Comparison of ENCODE assay signal across 21 cellular contexts in the genomic region with DNA sequence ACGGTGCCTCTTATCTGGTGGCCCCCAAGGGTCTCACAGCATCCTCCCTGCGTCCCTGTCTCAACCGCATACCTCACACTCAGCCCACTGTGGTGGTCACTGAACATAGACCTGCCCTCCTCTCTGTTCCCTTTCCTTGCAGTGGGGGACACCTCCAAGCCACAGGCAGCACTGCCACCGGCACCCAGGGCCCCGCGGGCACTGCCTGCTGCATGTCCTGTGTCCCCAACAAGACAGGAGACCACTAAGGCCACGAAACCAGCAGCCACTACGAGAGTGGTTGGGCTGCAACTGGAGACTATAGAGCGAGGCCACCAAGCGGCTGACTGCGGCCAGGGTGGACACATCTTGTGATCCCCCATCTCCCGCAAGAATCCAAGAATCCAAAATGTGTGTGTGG. TPM values are rescaled to one million over a fixed set of nuclear protein-coding genes. Genes with fewer than 3 reads are reported as not detected.
DNase-seq lines count a peak whose midpoint lies in the region; ATAC-seq, FAIRE-seq and TF ChIP-seq lines count a peak whose summit lies in the region.
"Had no signal": no experiment of that assay in that cellular context is flagged by ENCODE, and none has a peak within 500 bp of the region (broad histone marks: within the 10 kb centered on the region; RNA-seq: fewer than 3 reads in every experiment).

No MANE protein-coding gene starts in this region.

- no peak for TF ChIP-seq EP300 in HepG2 (IDR thresholded peaks at IDR 0.05; ENCODE audit: low read depth in 2 of 2, low read length in 2 of 2)
- no peak for TF ChIP-seq EP300 in HepG2 (CRISPR knock-in tag; IDR thresholded peaks at IDR 0.05; ENCODE audit: borderline replicate concordance)

- no peaks in the 10 kb centered on the region for H3K27me3 Mint-ChIP-seq in brain
- H3K27me3 Mint-ChIP-seq in stimulated activated memory B cell treated with anti-CD40 and anti-IgM and Interleukin-4, amounts not matched to agents 10 μg/mL and 1 μg/mL and 100 μg/mL, for 72 hours, result no peaks in the 10 kb centered on the region
- H3K27me3 Mint-ChIP-seq: B cell; CD4-positive, CD25-positive, alpha-beta regulatory T cell had no signal

- H3K4me2 ChIP-seq in HepG2 (ENCODE audit: low read depth, low read length), result no peak overlapping the region

- DNase-seq in HepG2 (ENCODE audit: low spot score), result no peak
- DNase-seq in right lobe of liver, result no peak
- no peak for DNase-seq in G401 (ENCODE audit: low spot score)
- DNase-seq in glomerular visceral epithelial cell (ENCODE audit: extremely low spot score), result no peak
- DNase-seq in AG08396 (ENCODE audit: low spot score), result no peak
- DNase-seq: 8988T; CD4-positive, CD25-positive, alpha-beta regulatory T cell; GOT3; KG1; MV-4-11; NCI-H1417; NCI-H187; NCI-H345; NCI-H526 had no signal

- TF ChIP-seq CTCF in HepG2 (CRISPR knock-in tag; IDR thresholded peaks at IDR 0.05) (no peak), right lobe of liver (IDR thresholded peaks at IDR 0.05) (no peak), brain (conservative IDR thresholded peaks at IDR 0.05) (no peak), neutrophil (IDR thresholded peaks at IDR 0.05) (no peak)

- H3K9ac ChIP-seq in HepG2 (ENCODE audit: insufficient read depth, low read depth, low read length), result no peak overlapping the region

- peaks cover 14% of the 10 kb centered on the region for H3K36me3 Mint-ChIP-seq in brain
- peaks cover 25% of the 10 kb centered on the region for H3K36me3 Mint-ChIP-seq in stimulated activated memory B cell treated with anti-CD40 and anti-IgM and Interleukin-4, amounts not matched to agents 10 μg/mL and 1 μg/mL and 100 μg/mL, for 72 hours
- H3K36me3 Mint-ChIP-seq: CD4-positive, CD25-positive, alpha-beta regulatory T cell had no signal

- 91% methylated on average over 7 of the region's 12 CpGs for WGBS in HepG2 (ENCODE audit: low lambda C conversion rate)
- WGBS in right lobe of liver (ENCODE audit: insufficient coverage, low coverage, low lambda C conversion rate, missing lambda C conversion rate), result no CpG with 5 or more reads among the region's 12 CpGs

- FAIRE-seq in HepG2 (lab: Jason Lieb, UNC), result no peak
- FAIRE-seq: GM12891, GM18507 had no signal

- no peaks in the 10 kb centered on the region for H3K79me2 ChIP-seq in HepG2 (ENCODE audit: insufficient read depth, low read length)

- H3K4me1 Mint-ChIP-seq in brain, result peaks cover 22% of the 10 kb centered on the region
- no peaks in the 10 kb centered on the region for H3K4me1 Mint-ChIP-seq in stimulated activated memory B cell treated with anti-CD40 and anti-IgM and Interleukin-4, amounts not matched to agents 10 μg/mL and 1 μg/mL and 100 μg/mL, for 72 hours
- H3K4me1 Mint-ChIP-seq: B cell; CD4-positive, CD25-positive, alpha-beta regulatory T cell had no signal

- peaks cover 13% of the 10 kb centered on the region for H3K4me1 ChIP-seq in HepG2 (ENCODE audit: insufficient read depth, low read length)
- peaks cover 0 to 16% (median 7%) of the 10 kb centered on the region in 4 donors for H3K4me1 ChIP-seq in right lobe of liver
- H3K4me1 ChIP-seq in neutrophil (ENCODE audit: control insufficient read depth in 1 of 2, insufficient read depth in 1 of 2, low read depth in 1 of 2, low read length in 1 of 2), result peaks cover 13% of the 10 kb centered on the region in 2 experiments
- H3K4me1 ChIP-seq: SJSA1 had no signal

- TF ChIP-seq RAD21 in HepG2 (CRISPR knock-in tag; IDR thresholded peaks at IDR 0.05), result no peak

- H3K36me3 ChIP-seq in HepG2 (replicated peaks in 1 of 2; ENCODE audit: control insufficient read depth in 1 of 2, insufficient read depth in 2 of 2, low read length in 2 of 2), result peaks cover 17 to 30% of the 10 kb centered on the region in 2 experiments; a peak in 4 of 5 replicates
- peaks cover 0 to 24% (median 14%) of the 10 kb centered on the region in 4 donors for H3K36me3 ChIP-seq in right lobe of liver
- peaks cover 85% of the 10 kb centered on the region for H3K36me3 ChIP-seq in neutrophil

- peak overlapping the region in 3 of 5 experiments; percentile 68 to 75 (median 71) for H3K27ac Mint-ChIP-seq in brain
- H3K27ac Mint-ChIP-seq in stimulated activated memory B cell treated with anti-CD40 and anti-IgM and Interleukin-4, amounts not matched to agents 10 μg/mL and 1 μg/mL and 100 μg/mL, for 72 hours, result no peak overlapping the region
- H3K27ac Mint-ChIP-seq: B cell; CD4-positive, CD25-positive, alpha-beta regulatory T cell had no signal

- H3K27me3 ChIP-seq in HepG2 (ENCODE audit: control insufficient read depth in 1 of 2, insufficient read depth in 2 of 2, low read length in 2 of 2) (no peaks in the 10 kb centered on the region), right lobe of liver (no peaks in the 10 kb centered on the region), neutrophil (no peaks in the 10 kb centered on the region)
- H3K27me3 ChIP-seq: SJSA1 had no signal

- H3K9me3 ChIP-seq in HepG2 (ENCODE audit: low read length) (no peaks in the 10 kb centered on the region), right lobe of liver (no peaks in the 10 kb centered on the region), neutrophil (no peaks in the 10 kb centered on the region)
- H3K9me3 ChIP-seq: SJSA1 had no signal

- no peaks in the 10 kb centered on the region for H3K9me3 Mint-ChIP-seq in brain
- no peaks in the 10 kb centered on the region for H3K9me3 Mint-ChIP-seq in stimulated activated memory B cell treated with anti-CD40 and anti-IgM and Interleukin-4, amounts not matched to agents 10 μg/mL and 1 μg/mL and 100 μg/mL, for 72 hours
- H3K9me3 Mint-ChIP-seq: CD4-positive, CD25-positive, alpha-beta regulatory T cell had no signal

- TF ChIP-seq POLR2A in HepG2 (IDR thresholded peaks at IDR 0.05; ENCODE audit: insufficient read depth in 1 of 2, low read depth in 2 of 2, low read length in 2 of 2), result no peak
- TF ChIP-seq POLR2A in right lobe of liver (IDR thresholded peaks at IDR 0.05), result no peak

- H2AFZ ChIP-seq in HepG2 (ENCODE audit: low read length), result no peak overlapping the region

- H3K4me3 Mint-ChIP-seq in brain, result no peak overlapping the region
- H3K4me3 Mint-ChIP-seq in stimulated activated memory B cell treated with anti-CD40 and anti-IgM and Interleukin-4, amounts not matched to agents 10 μg/mL and 1 μg/mL and 100 μg/mL, for 72 hours, result no peak overlapping the region
- H3K4me3 Mint-ChIP-seq: B cell; CD4-positive, CD25-positive, alpha-beta regulatory T cell had no signal

- H4K20me1 ChIP-seq in HepG2 (ENCODE audit: insufficient read depth, low read length), result 0 out of 2 replicates have a peak, but pooled peaks cover 3% of the 10 kb centered on the region

- CTCF ChIA-PET in HepG2 (lab: Yijun Ruan, JAX; ENCODE audit: low intra/inter-chr PET ratio, low total read pairs), result no interaction called here

- BruUV-seq in HepG2 (replicated peaks; lab: Mats Ljungman, UMichigan), result no TSS peak

- POLR2A ChIA-PET in HepG2 (lab: Yijun Ruan, JAX), result no interaction called here

- H3K4me3 ChIP-seq in HepG2 (replicated peaks in 1 of 3; ENCODE audit: insufficient read depth in 1 of 3, low read depth in 2 of 3, low read length in 3 of 3) (no peak overlapping the region), right lobe of liver (no peak overlapping the region), neutrophil (ENCODE audit: low read depth in 1 of 2, low read length in 1 of 2) (no peak overlapping the region)
- H3K4me3 ChIP-seq: SJSA1 had no signal

- ATAC-seq in HepG2 (no peak), right lobe of liver (no peak)
- ATAC-seq in stimulated activated memory B cell treated with anti-CD40 and anti-IgM and Interleukin-4, amounts not matched to agents 10 μg/mL and 1 μg/mL and 100 μg/mL, for 72 hours, result no peak

- H3K27ac ChIP-seq in HepG2 (ENCODE audit: extremely low read length, insufficient read depth, low read length) (no peak overlapping the region), right lobe of liver (no peak overlapping the region), neutrophil (peak overlapping the region; percentile 25)
- H3K27ac ChIP-seq: SJSA1 had no signal

- intact Hi-C loops in HepG2 (cut with micrococcal nuclease; ENCODE audit: unreplicated experiment), result no loop called here
- intact Hi-C loops in right lobe of liver (cut with DNase I), result loop anchor here (5.0 to 10.0 kb wide), 2 partner anchors 105 to 108 kb away; a partner anchor contains a TSS

- in situ Hi-C loops in HepG2 (cut with HindIII; ENCODE audit: extremely low pct_ligation_motif_present, low pct_unique_long_range_greater_than_20kb), result loop anchor here (10.0 kb wide), 1 partner anchor 548 kb away; no protein-coding TSS in a partner anchor
- in situ Hi-C loops in G401 (cut with HindIII; ENCODE audit: low sequenced_read_pairs), result no loop called here

RNA-seq across cellular contexts. Expression of a gene that starts 15.3 kb away (rescaled TPM):
- 37.2 and 54.0 TPM in 2 replicates for total RNA-seq in HepG2 (2016; rRNA removed; fragmentation: Illumina TruSeq; extraction: Trizol)
- 362 and 379 TPM in 2 replicates for total RNA-seq in HepG2 (2016; cell fraction: cytosol; rRNA removed; fragmentation: Illumina TruSeq; extraction: Trizol; ENCODE audit: low read depth)
- total RNA-seq in HepG2 (2016; cell fraction: insoluble cytoplasmic fraction; rRNA removed; fragmentation: Illumina TruSeq; extraction: Trizol), result 32.4 and 58.8 TPM in 2 replicates
- 234 and 253 TPM in 2 replicates for total RNA-seq in HepG2 (2016; cell fraction: membrane; rRNA removed; fragmentation: Illumina TruSeq; extraction: Trizol)
- total RNA-seq in HepG2 (2016; cell fraction: nucleus; rRNA removed; fragmentation: Illumina TruSeq; extraction: Trizol), result 25.6 and 29.4 TPM in 2 replicates
- polyA plus RNA-seq in HepG2 (2011; rRNA removed), result 103 and 113 TPM in 2 replicates
- polyA plus RNA-seq in HepG2 (2011; cell fraction: cytosol; rRNA removed), result 80.0 TPM in 2 replicates
- polyA plus RNA-seq in HepG2 (2011; cell fraction: nucleus; rRNA removed), result 27.5 and 33.8 TPM in 2 replicates
- 83.2 and 95.1 TPM in 2 replicates for polyA plus RNA-seq in HepG2 (2012)
- polyA plus RNA-seq in HepG2 (2016; cell fraction: cytosol; fragmentation: Illumina TruSeq; extraction: Trizol; ENCODE audit: low read depth), result 889 and 952 TPM in 2 replicates
- 61.2 and 81.9 TPM in 2 replicates for polyA plus RNA-seq in HepG2 (2016; cell fraction: insoluble cytoplasmic fraction; fragmentation: Illumina TruSeq; extraction: Trizol; ENCODE audit: low read depth)
- polyA plus RNA-seq in HepG2 (2016; cell fraction: membrane; fragmentation: Illumina TruSeq; extraction: Trizol; ENCODE audit: low read depth), result 488 and 495 TPM in 2 replicates
- polyA plus RNA-seq in HepG2 (2016; cell fraction: nucleus; fragmentation: Illumina TruSeq; extraction: Trizol; ENCODE audit: insufficient read depth, low read depth), result 59.1 and 78.9 TPM in 2 replicates
- 61.6 and 63.3 TPM in 2 replicates for polyA minus RNA-seq in HepG2 (2011; rRNA and poly(A)+ RNA removed; ENCODE audit: low replicate concordance)
- 27.4 and 34.8 TPM in 2 replicates for polyA minus RNA-seq in HepG2 (2011; cell fraction: cytosol; rRNA and poly(A)+ RNA removed)
- polyA minus RNA-seq in HepG2 (2011; cell fraction: nucleus; rRNA and poly(A)+ RNA removed), result 22.8 and 23.6 TPM in 2 replicates
- total RNA-seq in right lobe of liver, result 100 to 1,000 TPM in 4 of 6 experiments, 10 to 100 TPM in 2; 34.7 to 160 (median 137) TPM
- 145 TPM for polyA plus RNA-seq in brain (ENCODE audit: insufficient read depth, low read depth, low replicate concordance)
- total RNA-seq in G401 (2014; rRNA removed; shearing (Covaris generic)), result 87.6 and 99.9 TPM in 2 replicates

RNA-seq across cellular contexts. Expression of a gene that starts 44.8 kb away (rescaled TPM):
- total RNA-seq in HepG2 (2016; rRNA removed; fragmentation: Illumina TruSeq; extraction: Trizol), result 6.3 and 8.3 TPM in 2 replicates
- total RNA-seq in HepG2 (2016; cell fraction: cytosol; rRNA removed; fragmentation: Illumina TruSeq; extraction: Trizol; ENCODE audit: low read depth), result 1.5 and 2.3 TPM in 2 replicates
- 5.7 and 9.5 TPM in 2 replicates for total RNA-seq in HepG2 (2016; cell fraction: insoluble cytoplasmic fraction; rRNA removed; fragmentation: Illumina TruSeq; extraction: Trizol)
- 2.0 and 2.8 TPM in 2 replicates for total RNA-seq in HepG2 (2016; cell fraction: membrane; rRNA removed; fragmentation: Illumina TruSeq; extraction: Trizol)
- total RNA-seq in HepG2 (2016; cell fraction: nucleus; rRNA removed; fragmentation: Illumina TruSeq; extraction: Trizol), result 10.0 and 10.5 TPM in 2 replicates
- polyA plus RNA-seq in HepG2 (2011; rRNA removed), result 2.3 and 2.5 TPM in 2 replicates
- polyA plus RNA-seq in HepG2 (2011; cell fraction: cytosol; rRNA removed), result 1.4 and 2.3 TPM in 2 replicates
- polyA plus RNA-seq in HepG2 (2011; cell fraction: nucleus; rRNA removed), result 15.9 and 17.4 TPM in 2 replicates
- 4.7 and 7.6 TPM in 2 replicates for polyA plus RNA-seq in HepG2 (2012)
- polyA plus RNA-seq in HepG2 (2016; cell fraction: cytosol; fragmentation: Illumina TruSeq; extraction: Trizol; ENCODE audit: low read depth), result 0.37 and 0.40 TPM in 2 replicates
- polyA plus RNA-seq in HepG2 (2016; cell fraction: insoluble cytoplasmic fraction; fragmentation: Illumina TruSeq; extraction: Trizol; ENCODE audit: low read depth), result 2.7 and 2.9 TPM in 2 replicates
- polyA plus RNA-seq in HepG2 (2016; cell fraction: membrane; fragmentation: Illumina TruSeq; extraction: Trizol; ENCODE audit: low read depth), result 0.61 and 0.71 TPM in 2 replicates
- 15.6 and 16.9 TPM in 2 replicates for polyA plus RNA-seq in HepG2 (2016; cell fraction: nucleus; fragmentation: Illumina TruSeq; extraction: Trizol; ENCODE audit: insufficient read depth, low read depth)
- polyA minus RNA-seq in HepG2 (2011; rRNA and poly(A)+ RNA removed; ENCODE audit: low replicate concordance), result 2.3 and 6.5 TPM in 2 replicates
- 2.5 and 4.0 TPM in 2 replicates for polyA minus RNA-seq in HepG2 (2011; cell fraction: cytosol; rRNA and poly(A)+ RNA removed)
- 5.9 and 7.1 TPM in 2 replicates for polyA minus RNA-seq in HepG2 (2011; cell fraction: nucleus; rRNA and poly(A)+ RNA removed)
- 10 to 100 TPM in 5 of 6 experiments, 1 to 10 TPM in 1; 9.4 to 14.9 (median 12.4) TPM for total RNA-seq in right lobe of liver
- 32.5 TPM for polyA plus RNA-seq in brain (ENCODE audit: insufficient read depth, low read depth, low replicate concordance)
- 13.6 and 53.5 TPM in 2 replicates for total RNA-seq in G401 (2014; rRNA removed; shearing (Covaris generic))
